Comparison of ENCODE assay signal across 10 cellular contexts in genomic region chr3:47612178-47612577, GRCh38. TPM values are rescaled to one million over a fixed set of nuclear protein-coding genes. Genes with fewer than 3 reads are reported as not detected.
DNase-seq lines count a peak whose midpoint lies in the region; ATAC-seq and TF ChIP-seq lines count a peak whose summit lies in the region.
"Had no signal": no experiment of that assay in that cellular context is flagged by ENCODE, and none has a peak within 500 bp of the region (broad histone marks: within the 10 kb centered on the region; RNA-seq: fewer than 3 reads in every experiment).

No MANE protein-coding gene starts in this region.

- intact Hi-C loops in mucosa of descending colon (cut with DNase I, micrococcal nuclease), result no loop called here

- no peaks in the 10 kb centered on the region for H3K4me1 ChIP-seq in duodenal mucosa (ENCODE audit: control insufficient read depth in 1 of 2, insufficient read depth in 2 of 2, low read length in 2 of 2)
- H3K4me1 ChIP-seq in mucosa of descending colon (ENCODE audit: low read depth), result peaks cover 5% of the 10 kb centered on the region

- no peaks in the 10 kb centered on the region for H3K27me3 ChIP-seq in duodenal mucosa (ENCODE audit: control insufficient read depth in 1 of 2, insufficient read depth in 2 of 2, low read length in 2 of 2)

- H3K9me3 ChIP-seq in duodenal mucosa (ENCODE audit: control insufficient read depth in 1 of 2, low read length in 2 of 2), result no peaks in the 10 kb centered on the region
- no peaks in the 10 kb centered on the region for H3K9me3 ChIP-seq in mucosa of descending colon

- H3K27ac ChIP-seq in duodenal mucosa (ENCODE audit: low read depth, low read length), result peak overlapping the region; percentile 0

- TF ChIP-seq CTCF in mucosa of descending colon (IDR thresholded peaks at IDR 0.05), result no peak

- in situ Hi-C loops in ACHN (cut with HindIII; ENCODE audit: low pct_ligation_motif_present, low pct_unique_long_range_greater_than_20kb, low sequenced_read_pairs), result no loop called here

- no peak for TF ChIP-seq RAD21 in Ishikawa (IDR thresholded peaks at IDR 0.05; ENCODE audit: low read depth)

- DNase-seq in ACHN (peak; percentile 43), mucosa of descending colon (no peak), 8988T (no peak)
- DNase-seq: NCI-H2081 treated with DMSO at 0.1 percent for 48 hours had no signal

- H3K9ac ChIP-seq in duodenal mucosa (ENCODE audit: low read depth in 1 of 2, low read length in 2 of 2), result no peak overlapping the region

- ATAC-seq in mucosa of descending colon (peak; percentile 51), HG02852 (IDR thresholded peaks at IDR 0.05; ENCODE audit: unreplicated experiment) (no peak), GM19395 (IDR thresholded peaks at IDR 0.05; ENCODE audit: unreplicated experiment) (no peak), GM19023 (IDR thresholded peaks at IDR 0.05; ENCODE audit: unreplicated experiment) (no peak)

- TF ChIP-seq EP300 in Ishikawa (IDR thresholded peaks at IDR 0.05; ENCODE audit: borderline replicate concordance), result peak; percentile 12; the same call in 1 of the 2 replicates

- H3K36me3 ChIP-seq in duodenal mucosa (ENCODE audit: control insufficient read depth in 1 of 2, insufficient read depth in 2 of 2, low read length in 2 of 2), result peaks cover 14 to 64% of the 10 kb centered on the region in 2 donors
- H3K36me3 ChIP-seq in mucosa of descending colon (ENCODE audit: low read depth), result peaks cover 4% of the 10 kb centered on the region

- H3K4me3 ChIP-seq in duodenal mucosa (ENCODE audit: low read depth in 1 of 2, low read length in 2 of 2) (no peak overlapping the region), mucosa of descending colon (no peak overlapping the region)

TF ChIP-seq in Ishikawa, 13 proteins besides CTCF, POLR2A, EP300 and RAD21:
- TF ChIP-seq TAF1 (IDR thresholded peaks at IDR 0.05; ENCODE audit: low read depth) (no peak), TCF12 (IDR thresholded peaks at IDR 0.05; ENCODE audit: low read depth) (no peak), TEAD4 (IDR thresholded peaks at IDR 0.05) (peak; percentile 40; the same call in 1 of the 2 replicates), NFIC (IDR thresholded peaks at IDR 0.05) (peak; percentile 60), FOXM1 (IDR thresholded peaks at IDR 0.05; ENCODE audit: borderline replicate concordance, low read depth) (no peak), REST (IDR thresholded peaks at IDR 0.05; ENCODE audit: low read depth) (no peak)

RNA-seq across cellular contexts. Expression of gene CSPG5, which starts 33.5 kb away (rescaled TPM):
- 1 to 10 TPM in 1 of 3 donors, under 1 TPM in 2; 0.58 to 1.7 (median 0.60) TPM for total RNA-seq in mucosa of descending colon
- total RNA-seq: ureter had no signal
